In the genomic region with DNA sequence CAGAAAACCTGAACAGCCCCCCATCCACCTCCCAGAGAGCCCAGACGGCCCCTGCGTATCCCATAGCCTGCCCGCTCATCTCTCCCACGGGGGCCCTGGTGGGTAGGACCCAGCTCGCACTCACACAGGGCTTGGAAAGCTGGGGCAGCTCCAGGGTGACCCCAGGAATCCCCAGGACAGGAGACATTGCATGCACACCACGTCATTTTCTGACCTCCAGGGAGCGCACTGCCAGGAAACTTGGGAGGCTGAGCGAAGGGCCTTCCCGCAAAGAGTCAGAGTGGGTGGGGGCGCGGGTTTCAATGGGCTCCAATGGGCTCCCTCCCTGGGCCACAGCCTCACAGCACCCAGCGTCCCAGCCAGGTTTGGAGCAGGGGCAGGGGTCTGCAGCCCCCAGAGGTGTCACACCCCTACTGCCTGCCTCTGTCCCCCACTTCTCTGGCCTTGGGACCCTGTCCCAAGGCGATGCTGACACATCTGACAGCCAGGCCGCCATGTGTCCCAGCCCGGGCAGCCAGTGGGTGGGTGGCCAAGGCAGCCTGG, we compare ENCODE assay signal across 1 cellular context.
TF ChIP-seq lines count a peak whose summit lies in the region.

No MANE protein-coding gene starts in this region.

TF ChIP-seq in HepG2, 621 proteins besides CTCF, POLR2A, EP300 and RAD21 (continued from another document):
- TF ChIP-seq BRD4 (CRISPR knock-in tag; IDR thresholded peaks at IDR 0.05) (0 out of 2 replicates have a peak, but pooled peaks have one; percentile 21), ZBTB38 (CRISPR knock-in tag; IDR thresholded peaks at IDR 0.05) (peak; percentile 4; the same call in 1 of the 2 replicates), ZC3H13 (CRISPR knock-in tag; IDR thresholded peaks at IDR 0.05) (no peak), ZBTB8A (CRISPR knock-in tag; IDR thresholded peaks at IDR 0.05; ENCODE audit: borderline replicate concordance, low read depth) (no peak), ZNF12 (CRISPR knock-in tag; IDR thresholded peaks at IDR 0.05) (no peak), KDM3A (CRISPR knock-in tag; IDR thresholded peaks at IDR 0.05; ENCODE audit: low read depth) (no peak; the same call in 1 of the 2 replicates), FOSL1 (CRISPR knock-in tag; IDR thresholded peaks at IDR 0.05; ENCODE audit: borderline replicate concordance) (no peak), HIVEP1 (CRISPR knock-in tag; IDR thresholded peaks at IDR 0.05) (0 out of 2 replicates have a peak, but pooled peaks have one; percentile 45), ZNF607 (CRISPR knock-in tag; IDR thresholded peaks at IDR 0.05; ENCODE audit: borderline replicate concordance) (0 out of 2 replicates have a peak, but pooled peaks have one; percentile 22), ZFP36 (IDR thresholded peaks at IDR 0.05; ENCODE audit: borderline replicate concordance, low read depth, low read length, partially characterized antibody) (no peak), SALL1 (CRISPR knock-in tag; IDR thresholded peaks at IDR 0.05) (peak; percentile 10; the same call in 1 of the 2 replicates), ZNF230 (CRISPR knock-in tag; IDR thresholded peaks at IDR 0.05) (no peak), ZNF547 (CRISPR knock-in tag; IDR thresholded peaks at IDR 0.05) (0 out of 2 replicates have a peak, but pooled peaks have one; percentile 47), NCOR1 (IDR thresholded peaks at IDR 0.05; ENCODE audit: borderline replicate concordance, low read length) (no peak), HNRNPLL (IDR thresholded peaks at IDR 0.05; ENCODE audit: low read depth, low read length, poor library complexity, severe bottlenecking) (peak; percentile 7), ZFP62 (CRISPR knock-in tag; IDR thresholded peaks at IDR 0.05) (no peak), NR2F6 (IDR thresholded peaks at IDR 0.05) (no peak), NR2F6 (CRISPR knock-in tag; IDR thresholded peaks at IDR 0.05) (peak; percentile 29; the same call in 1 of the 2 replicates), AHR (CRISPR knock-in tag; IDR thresholded peaks at IDR 0.05) (0 out of 2 replicates have a peak, but pooled peaks have one; percentile 11), CREB1 (IDR thresholded peaks at IDR 0.05) (0 out of 2 replicates have a peak, but pooled peaks have one; percentile 39), CREB1 (CRISPR knock-in tag; IDR thresholded peaks at IDR 0.05) (no peak; the same call in 1 of the 2 replicates), KLF9 (CRISPR knock-in tag; IDR thresholded peaks at IDR 0.05; ENCODE audit: low read depth) (no peak), MBD4 (IDR thresholded peaks at IDR 0.05; ENCODE audit: borderline replicate concordance, low read length) (no peak), ZNF564 (CRISPR knock-in tag; IDR thresholded peaks at IDR 0.05) (0 out of 2 replicates have a peak, but pooled peaks have one; percentile 29)
- TF ChIP-seq, protein P1, sequence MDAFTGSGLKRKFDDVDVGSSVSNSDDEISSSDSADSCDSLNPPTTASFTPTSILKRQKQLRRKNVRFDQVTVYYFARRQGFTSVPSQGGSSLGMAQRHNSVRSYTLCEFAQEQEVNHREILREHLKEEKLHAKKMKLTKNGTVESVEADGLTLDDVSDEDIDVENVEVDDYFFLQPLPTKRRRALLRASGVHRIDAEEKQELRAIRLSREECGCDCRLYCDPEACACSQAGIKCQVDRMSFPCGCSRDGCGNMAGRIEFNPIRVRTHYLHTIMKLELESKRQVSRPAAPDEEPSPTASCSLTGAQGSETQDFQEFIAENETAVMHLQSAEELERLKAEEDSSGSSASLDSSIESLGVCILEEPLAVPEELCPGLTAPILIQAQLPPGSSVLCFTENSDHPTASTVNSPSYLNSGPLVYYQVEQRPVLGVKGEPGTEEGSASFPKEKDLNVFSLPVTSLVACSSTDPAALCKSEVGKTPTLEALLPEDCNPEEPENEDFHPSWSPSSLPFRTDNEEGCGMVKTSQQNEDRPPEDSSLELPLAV (CRISPR knock-in tag; conservative IDR thresholded peaks at IDR 0.05; ENCODE audit: low read depth), result no peak
- TF ChIP-seq, protein P2, sequence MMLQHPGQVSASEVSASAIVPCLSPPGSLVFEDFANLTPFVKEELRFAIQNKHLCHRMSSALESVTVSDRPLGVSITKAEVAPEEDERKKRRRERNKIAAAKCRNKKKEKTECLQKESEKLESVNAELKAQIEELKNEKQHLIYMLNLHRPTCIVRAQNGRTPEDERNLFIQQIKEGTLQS (CRISPR knock-in tag; IDR thresholded peaks at IDR 0.05), result no peak
- TF ChIP-seq, protein P3, sequence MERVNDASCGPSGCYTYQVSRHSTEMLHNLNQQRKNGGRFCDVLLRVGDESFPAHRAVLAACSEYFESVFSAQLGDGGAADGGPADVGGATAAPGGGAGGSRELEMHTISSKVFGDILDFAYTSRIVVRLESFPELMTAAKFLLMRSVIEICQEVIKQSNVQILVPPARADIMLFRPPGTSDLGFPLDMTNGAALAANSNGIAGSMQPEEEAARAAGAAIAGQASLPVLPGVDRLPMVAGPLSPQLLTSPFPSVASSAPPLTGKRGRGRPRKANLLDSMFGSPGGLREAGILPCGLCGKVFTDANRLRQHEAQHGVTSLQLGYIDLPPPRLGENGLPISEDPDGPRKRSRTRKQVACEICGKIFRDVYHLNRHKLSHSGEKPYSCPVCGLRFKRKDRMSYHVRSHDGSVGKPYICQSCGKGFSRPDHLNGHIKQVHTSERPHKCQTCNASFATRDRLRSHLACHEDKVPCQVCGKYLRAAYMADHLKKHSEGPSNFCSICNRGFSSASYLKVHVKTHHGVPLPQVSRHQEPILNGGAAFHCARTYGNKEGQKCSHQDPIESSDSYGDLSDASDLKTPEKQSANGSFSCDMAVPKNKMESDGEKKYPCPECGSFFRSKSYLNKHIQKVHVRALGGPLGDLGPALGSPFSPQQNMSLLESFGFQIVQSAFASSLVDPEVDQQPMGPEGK (CRISPR knock-in tag; IDR thresholded peaks at IDR 0.05), result peak; percentile 38
- TF ChIP-seq, protein P4, sequence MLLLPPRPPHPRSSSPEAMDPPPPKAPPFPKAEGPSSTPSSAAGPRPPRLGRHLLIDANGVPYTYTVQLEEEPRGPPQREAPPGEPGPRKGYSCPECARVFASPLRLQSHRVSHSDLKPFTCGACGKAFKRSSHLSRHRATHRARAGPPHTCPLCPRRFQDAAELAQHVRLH (CRISPR knock-in tag; IDR thresholded peaks at IDR 0.05; ENCODE audit: borderline replicate concordance, low read depth), result no peak
- TF ChIP-seq, protein P5, sequence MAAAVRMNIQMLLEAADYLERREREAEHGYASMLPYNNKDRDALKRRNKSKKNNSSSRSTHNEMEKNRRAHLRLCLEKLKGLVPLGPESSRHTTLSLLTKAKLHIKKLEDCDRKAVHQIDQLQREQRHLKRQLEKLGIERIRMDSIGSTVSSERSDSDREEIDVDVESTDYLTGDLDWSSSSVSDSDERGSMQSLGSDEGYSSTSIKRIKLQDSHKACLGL (CRISPR knock-in tag; IDR thresholded peaks at IDR 0.05), result peak; percentile 48; the same call in 1 of the 2 replicates
